In genomic region chrX:68901512-68901911, GRCh38 we compare ENCODE assay signal across 19 cellular contexts.
"Had no signal": no experiment of that assay in that cellular context is flagged by ENCODE, and none has a peak within 500 bp of the region (broad histone marks: within the 10 kb centered on the region; RNA-seq: fewer than 3 reads in every experiment).

No MANE protein-coding gene starts in this region.

- H3K4me1 ChIP-seq: lower lobe of right lung, tibial artery had no signal

- H3K36me3 ChIP-seq: cardiac muscle cell, gastroesophageal sphincter, heart left ventricle, lower lobe of right lung, tibial artery had no signal

- H3K4me3 ChIP-seq: cardiac muscle cell, gastroesophageal sphincter, heart left ventricle, lower lobe of right lung, tibial artery had no signal

- H3K27ac ChIP-seq: cardiac muscle cell, epithelial cell of prostate, gastroesophageal sphincter, heart left ventricle, lower lobe of right lung, tibial artery had no signal

- ATAC-seq: activated CD4-positive, alpha-beta T cell treated with anti-CD3 and anti-CD28 coated beads for 36 hours; gastroesophageal sphincter; lower lobe of right lung; natural killer cell treated with Interleukin-12 subunit alpha and Interleukin-12 subunit beta and Interleukin-15 and Interleukin-18, amount 100 ng/mL, for 72 hours; stimulated activated effector memory CD8-positive, alpha-beta T cell treated with anti-CD3 and anti-CD28 coated beads, Interleukin-12 subunit alpha, Interleukin-12 subunit beta, amount 100 ng/mL, for 72 hours; stimulated activated naive CD8-positive, alpha-beta T cell treated with anti-CD3 and anti-CD28 coated beads, Interleukin-15, amount 100 ng/mL, for 72 hours had no signal

- H3K9me3 ChIP-seq: gastroesophageal sphincter, heart left ventricle, lower lobe of right lung, tibial artery had no signal

- H3K27me3 ChIP-seq: cardiac muscle cell, gastroesophageal sphincter, heart left ventricle, tibial artery had no signal

- DNase-seq: activated B cell treated with CpG ODN at 0.5 μM for 24 hours; activated CD4-positive, alpha-beta T cell treated with anti-CD3 and anti-CD28 coated beads for 36 hours; activated CD4-positive, alpha-beta T cell treated with anti-CD3 and anti-CD28 coated beads, Interleukin-2, amount 50 U/mL, for 48 hours; activated naive CD4-positive, alpha-beta T cell treated with anti-CD3 and anti-CD28 coated beads for 36 hours; activated T-cell treated with anti-CD3 and anti-CD28 coated beads, Interleukin-2, amount 50 U/mL, for 48 hours; cortex of kidney; heart left ventricle; islet precursor cell; left cardiac atrium; lower lobe of right lung; occipital lobe; stimulated activated CD4-positive, alpha-beta T cell treated with anti-CD3 and anti-CD28 coated beads, Interleukin-2, amount 100 ng/mL, for 24 hours; stimulated activated naive CD8-positive, alpha-beta T cell treated with anti-CD3 and anti-CD28 coated beads, Interleukin-15, amount 100 ng/mL, for 72 hours; tibial artery had no signal
